In genomic region chr9:133474853-133475252, GRCh38 we compare ENCODE assay signal across 24 cellular contexts.
"Had no signal": no experiment of that assay in that cellular context is flagged by ENCODE, and none has a peak within 500 bp of the region (broad histone marks: within the 10 kb centered on the region; RNA-seq: fewer than 3 reads in every experiment).

No MANE protein-coding gene starts in this region.

- H3K9me3 ChIP-seq: esophagus muscularis mucosa, gastrocnemius medialis, neutrophil, psoas muscle, spleen, testis, tibial nerve, upper lobe of right lung, vagina had no signal

- ATAC-seq: gastrocnemius medialis; left lobe of liver; psoas muscle; sciatic nerve; stimulated activated naive B cell treated with anti-CD40 and anti-IgM and Interleukin-4, amounts not matched to agents 10 μg/mL and 1 μg/mL and 100 μg/mL, for 72 hours; stimulated activated naive CD8-positive, alpha-beta T cell treated with anti-CD3 and anti-CD28 coated beads, Interleukin-15, amount 100 ng/mL, for 72 hours; upper lobe of right lung had no signal

- H3K4me3 ChIP-seq: esophagus muscularis mucosa, gastrocnemius medialis, psoas muscle, spleen, testis, tibial nerve, upper lobe of right lung, vagina had no signal

- DNase-seq: effector memory CD4-positive, alpha-beta T cell; gastrocnemius medialis; glutamatergic neuron; islet precursor cell; mammary epithelial cell; naive thymus-derived CD4-positive, alpha-beta T cell; nephron progenitor cell; psoas muscle; retina; spleen; stimulated activated CD4-positive, alpha-beta T cell treated with anti-CD3 and anti-CD28 coated beads, Interleukin-15, amount 100 ng/mL, for 24 hours; stimulated activated CD4-positive, alpha-beta T cell treated with anti-CD3 and anti-CD28 coated beads, Interleukin-1b, Interleukin-23, amount 100 ng/mL, for 48 hours; stimulated activated CD4-positive, alpha-beta T cell treated with anti-CD3 and anti-CD28 coated beads, Interleukin-4, amount 100 ng/mL, for 24 hours; stimulated activated naive B cell treated with anti-CD40 and anti-IgM and Interleukin-4, amounts not matched to agents 10 μg/mL and 1 μg/mL and 100 μg/mL, for 72 hours; stimulated activated naive CD8-positive, alpha-beta T cell treated with anti-CD3 and anti-CD28 coated beads, Interleukin-15, amount 100 ng/mL, for 72 hours; testis; upper lobe of right lung had no signal

- H3K27ac ChIP-seq: epithelial cell of prostate, esophagus muscularis mucosa, gastrocnemius medialis, neutrophil, psoas muscle, testis, tibial nerve, upper lobe of right lung, vagina had no signal

- H3K27me3 ChIP-seq: esophagus muscularis mucosa, gastrocnemius medialis, testis, tibial nerve, upper lobe of right lung, vagina had no signal

- H3K36me3 ChIP-seq: gastrocnemius medialis, neutrophil, upper lobe of right lung, vagina had no signal
